Comparison of ENCODE assay signal across 8 cellular contexts in genomic region chr5:61768692-61769281, GRCh38.
DNase-seq lines count a peak whose midpoint lies in the region; ATAC-seq and TF ChIP-seq lines count a peak whose summit lies in the region.

No MANE protein-coding gene starts in this region.

- no peaks in the 10 kb centered on the region for H3K79me2 ChIP-seq in OCI-LY7 (ENCODE audit: insufficient read depth, low read depth, low read length)

- no peaks in the 10 kb centered on the region for H3K9me3 ChIP-seq in OCI-LY7 (ENCODE audit: low read length)

- H3K36me3 ChIP-seq in OCI-LY7 (ENCODE audit: insufficient read depth, low read length) = no peaks in the 10 kb centered on the region

- H2AFZ ChIP-seq in OCI-LY7 (ENCODE audit: low read length) = no peak overlapping the region

- no peaks in the 10 kb centered on the region for H4K20me1 ChIP-seq in OCI-LY7 (ENCODE audit: insufficient read depth, low read length)

- CTCF ChIA-PET in OCI-LY7 (lab: Charles Lee; ENCODE audit: unreplicated experiment) = no interaction called here

- no peak overlapping the region for H3K4me2 ChIP-seq in OCI-LY7 (ENCODE audit: low read length)

- ATAC-seq in GM19328 (IDR thresholded peaks at IDR 0.05; ENCODE audit: unreplicated experiment) (peak; percentile 96), HG03108 (IDR thresholded peaks at IDR 0.05; ENCODE audit: unreplicated experiment) (peak; percentile 72)

- intact Hi-C loops in OCI-LY7 (cut with micrococcal nuclease; ENCODE audit: unreplicated experiment) = no loop called here
- intact Hi-C loops in activated T-helper 1 cell treated with anti-CD3 and anti-CD28 coated beads, Interleukin-12 subunit alpha, Interleukin-12 subunit beta, Interleukin-2, Interleukin-4 antibody, amounts not matched to agents 30 ng/mL and 10 ng/mL and 1 ng/mL, durations not matched to agents 14 hours and 24 hours and 36 hours (cut with micrococcal nuclease) = no loop called here

- H3K9me2 ChIP-seq in OCI-LY7 (ENCODE audit: insufficient read depth, low read length) = no peaks in the 10 kb centered on the region

- POLR2A ChIA-PET in OCI-LY7 (lab: Charles Lee) = no interaction called here

- H3K9me3 Mint-ChIP-seq in activated T-helper 1 cell treated with anti-CD3 and anti-CD28 coated beads, Interleukin-12 subunit alpha, Interleukin-12 subunit beta, Interleukin-2, Interleukin-4 antibody, amounts not matched to agents 30 ng/mL and 10 ng/mL and 1 ng/mL, durations not matched to agents 14 hours and 24 hours and 36 hours = no peaks in the 10 kb centered on the region

- in situ Hi-C loops in G401 (cut with HindIII; ENCODE audit: low sequenced_read_pairs) = no loop called here

- H3K4me3 Mint-ChIP-seq in activated T-helper 1 cell treated with anti-CD3 and anti-CD28 coated beads, Interleukin-12 subunit alpha, Interleukin-12 subunit beta, Interleukin-2, Interleukin-4 antibody, amounts not matched to agents 30 ng/mL and 10 ng/mL and 1 ng/mL, durations not matched to agents 14 hours and 24 hours and 36 hours = no peak overlapping the region

- no peaks in the 10 kb centered on the region for H3K4me1 ChIP-seq in OCI-LY7 (ENCODE audit: insufficient read depth, low read length, poor library complexity, severe bottlenecking)

- H3K27ac ChIP-seq in OCI-LY7 (ENCODE audit: low read depth, low read length, poor library complexity, severe bottlenecking) (no peak overlapping the region), caudate nucleus (ENCODE audit: low read depth, low read length) (no peak overlapping the region)

- H3K4me1 Mint-ChIP-seq in activated T-helper 1 cell treated with anti-CD3 and anti-CD28 coated beads, Interleukin-12 subunit alpha, Interleukin-12 subunit beta, Interleukin-2, Interleukin-4 antibody, amounts not matched to agents 30 ng/mL and 10 ng/mL and 1 ng/mL, durations not matched to agents 14 hours and 24 hours and 36 hours (ENCODE audit: low read depth) = no peaks in the 10 kb centered on the region

- H3K27me3 Mint-ChIP-seq in activated T-helper 1 cell treated with anti-CD3 and anti-CD28 coated beads, Interleukin-12 subunit alpha, Interleukin-12 subunit beta, Interleukin-2, Interleukin-4 antibody, amounts not matched to agents 30 ng/mL and 10 ng/mL and 1 ng/mL, durations not matched to agents 14 hours and 24 hours and 36 hours (ENCODE audit: insufficient read depth) = no peaks in the 10 kb centered on the region

- TF ChIP-seq CTCF in OCI-LY7 (conservative IDR thresholded peaks at IDR 0.05; ENCODE audit: low read length) (peak; percentile 83), fibroblast of the aortic adventitia (IDR thresholded peaks at IDR 0.05; ENCODE audit: insufficient read depth, low read length) (peak; percentile 54)

- no TSS peak for BruUV-seq in OCI-LY7 (replicated peaks; lab: Mats Ljungman, UMichigan)

- DNase-seq in DMS53 (lab: John Stamatoyannopoulos, UW) = peak; percentile 79
- peak; percentile 54 for DNase-seq in OCI-LY7 (ENCODE audit: low spot score)
- peak; percentile 1 for DNase-seq in fibroblast of the aortic adventitia (ENCODE audit: low read depth)
- no peak for DNase-seq in activated T-helper 1 cell treated with anti-CD3 and anti-CD28 coated beads, Interleukin-12 subunit alpha, Interleukin-12 subunit beta, Interleukin-2, Interleukin-4 antibody, amounts not matched to agents 30 ng/mL and 10 ng/mL and 1 ng/mL, durations not matched to agents 14 hours and 24 hours and 36 hours (ENCODE audit: low spot score)
- DNase-seq in caudate nucleus (lab: John Stamatoyannopoulos, UW) = no peak
- no peak for DNase-seq in G401 (ENCODE audit: low spot score)

- H3K4me3 ChIP-seq in OCI-LY7 (ENCODE audit: low read depth, low read length, poor library complexity, severe bottlenecking) (no peak overlapping the region), fibroblast of the aortic adventitia (ENCODE audit: low read depth, low read length) (no peak overlapping the region)

- no peak overlapping the region for H3K27ac Mint-ChIP-seq in activated T-helper 1 cell treated with anti-CD3 and anti-CD28 coated beads, Interleukin-12 subunit alpha, Interleukin-12 subunit beta, Interleukin-2, Interleukin-4 antibody, amounts not matched to agents 30 ng/mL and 10 ng/mL and 1 ng/mL, durations not matched to agents 14 hours and 24 hours and 36 hours

- H3K36me3 Mint-ChIP-seq in activated T-helper 1 cell treated with anti-CD3 and anti-CD28 coated beads, Interleukin-12 subunit alpha, Interleukin-12 subunit beta, Interleukin-2, Interleukin-4 antibody, amounts not matched to agents 30 ng/mL and 10 ng/mL and 1 ng/mL, durations not matched to agents 14 hours and 24 hours and 36 hours (ENCODE audit: low read depth) = no peaks in the 10 kb centered on the region

Comparison
In these comparisons a context has a peak if more than half of its experiments do, and no peak if none do; other contexts are left out.
1. DNase-seq: peak in DMS53 (single experiment), OCI-LY7 (single experiment) and fibroblast of the aortic adventitia (single experiment); none in activated T-helper 1 cell treated with anti-CD3 and anti-CD28 coated beads, Interleukin-12 subunit alpha, Interleukin-12 subunit beta, Interleukin-2, Interleukin-4 antibody, amounts not matched to agents 30 ng/mL and 10 ng/mL and 1 ng/mL, durations not matched to agents 14 hours and 24 hours and 36 hours (single experiment), caudate nucleus (0 of 61) and G401 (single experiment).